1 cellular context compared by ENCODE assay signal in genomic region chr10:43396928-43397624, GRCh38.
TF ChIP-seq lines count a peak whose summit lies in the region.

No MANE protein-coding gene starts in this region.

TF ChIP-seq in GM12878, 131 proteins besides CTCF, POLR2A, EP300 and RAD21 (continued from another document and continues in another):
- TF ChIP-seq IRF5 (IDR thresholded peaks at IDR 0.05; ENCODE audit: borderline replicate concordance): no peak
- TF ChIP-seq REST (IDR thresholded peaks at IDR 0.05; ENCODE audit: low read depth, low read length): no peak
- TF ChIP-seq FOS (IDR thresholded peaks at IDR 0.05; ENCODE audit: borderline replicate concordance, extremely low read depth, insufficient read length): no peak
- TF ChIP-seq KAT2A (conservative IDR thresholded peaks at IDR 0.05; ENCODE audit: control insufficient read depth, low read depth, low read length): no peak
- TF ChIP-seq TARDBP (IDR thresholded peaks at IDR 0.05; ENCODE audit: borderline replicate concordance): no peak
- TF ChIP-seq TBL1XR1 (IDR thresholded peaks at IDR 0.05; ENCODE audit: low read depth, low read length): no peak
- no peak for TF ChIP-seq MEF2B (IDR thresholded peaks at IDR 0.05; ENCODE audit: partially characterized antibody, poor library complexity, severe bottlenecking)
- no peak for TF ChIP-seq EZH2 (IDR thresholded peaks at IDR 0.05; ENCODE audit: borderline replicate concordance, control insufficient read depth, low read depth, low read length)
- TF ChIP-seq MTA3 (IDR thresholded peaks at IDR 0.05; ENCODE audit: borderline replicate concordance, low read length): peak; percentile 66; the same call in 1 of the 2 replicates
- 0 out of 2 replicates have a peak, but pooled peaks have one; percentile 43 for TF ChIP-seq ZNF592 (IDR thresholded peaks at IDR 0.05)
- TF ChIP-seq E4F1 (IDR thresholded peaks at IDR 0.05; ENCODE audit: borderline replicate concordance, partially characterized antibody): peak; percentile 83
- peak; percentile 85 for TF ChIP-seq ZNF687 (IDR thresholded peaks at IDR 0.05)
- no peak for TF ChIP-seq CBFB (IDR thresholded peaks at IDR 0.05; ENCODE audit: low read depth)
- TF ChIP-seq GABPA (IDR thresholded peaks at IDR 0.05; ENCODE audit: low read depth): peak; percentile 61
- no peak for TF ChIP-seq NRF1 (conservative IDR thresholded peaks at IDR 0.05; ENCODE audit: low read depth, low read length)
- no peak for TF ChIP-seq SREBF2 (IDR thresholded peaks at IDR 0.05; ENCODE audit: low read length)
- TF ChIP-seq NFYA (IDR thresholded peaks at IDR 0.05; ENCODE audit: borderline replicate concordance, low read depth, low read length): no peak
- TF ChIP-seq RB1 (IDR thresholded peaks at IDR 0.05; ENCODE audit: borderline replicate concordance): peak; percentile 97
- TF ChIP-seq CBX3 (IDR thresholded peaks at IDR 0.05; ENCODE audit: borderline replicate concordance, low read depth): no peak
- TF ChIP-seq PRDM15 (CRISPR knock-in tag; IDR thresholded peaks at IDR 0.05): peak; percentile 68; the same call in 1 of the 2 replicates
- TF ChIP-seq NFIC (IDR thresholded peaks at IDR 0.05; ENCODE audit: low read depth, low read length): no peak
- TF ChIP-seq WRNIP1 (IDR thresholded peaks at IDR 0.05; ENCODE audit: borderline replicate concordance, low read depth, low read length): no peak
- no peak; a peak in 1 of 3 replicates for TF ChIP-seq EGR1 (IDR thresholded peaks at IDR 0.05; ENCODE audit: borderline replicate concordance in 1 of 2, low read depth in 2 of 2, low read length in 2 of 2)
- peak; percentile 88 for TF ChIP-seq BACH1 (IDR thresholded peaks at IDR 0.05; ENCODE audit: borderline replicate concordance)
- TF ChIP-seq CHD2 (IDR thresholded peaks at IDR 0.05; ENCODE audit: borderline replicate concordance, low read depth, low read length): peak; percentile 76
- TF ChIP-seq YBX1 (IDR thresholded peaks at IDR 0.05): no peak
- no peak for TF ChIP-seq PAX8 (IDR thresholded peaks at IDR 0.05)
- no peak for TF ChIP-seq ZNF622 (IDR thresholded peaks at IDR 0.05)
- TF ChIP-seq SUPT20H (IDR thresholded peaks at IDR 0.05; ENCODE audit: borderline replicate concordance, control insufficient read depth, low read depth, low read length): no peak
- no peak for TF ChIP-seq TCF7 (IDR thresholded peaks at IDR 0.05; ENCODE audit: borderline replicate concordance)
- peak; percentile 96 for TF ChIP-seq EED (IDR thresholded peaks at IDR 0.05; ENCODE audit: low read depth)
- no peak for TF ChIP-seq PAX5 (IDR thresholded peaks at IDR 0.05; ENCODE audit: borderline replicate concordance, low read depth, low read length)
- TF ChIP-seq ZBTB11 (CRISPR knock-in tag; IDR thresholded peaks at IDR 0.05): no peak
- peak; percentile 95 for TF ChIP-seq MXI1 (IDR thresholded peaks at IDR 0.05; ENCODE audit: low read depth, low read length)
- TF ChIP-seq POLR2AphosphoS2 (IDR thresholded peaks at IDR 0.05; ENCODE audit: low read depth, low read length): peak; percentile 37; the same call in 1 of the 2 replicates
